ENCODE assay signal across 9 cellular contexts in the genomic region with DNA sequence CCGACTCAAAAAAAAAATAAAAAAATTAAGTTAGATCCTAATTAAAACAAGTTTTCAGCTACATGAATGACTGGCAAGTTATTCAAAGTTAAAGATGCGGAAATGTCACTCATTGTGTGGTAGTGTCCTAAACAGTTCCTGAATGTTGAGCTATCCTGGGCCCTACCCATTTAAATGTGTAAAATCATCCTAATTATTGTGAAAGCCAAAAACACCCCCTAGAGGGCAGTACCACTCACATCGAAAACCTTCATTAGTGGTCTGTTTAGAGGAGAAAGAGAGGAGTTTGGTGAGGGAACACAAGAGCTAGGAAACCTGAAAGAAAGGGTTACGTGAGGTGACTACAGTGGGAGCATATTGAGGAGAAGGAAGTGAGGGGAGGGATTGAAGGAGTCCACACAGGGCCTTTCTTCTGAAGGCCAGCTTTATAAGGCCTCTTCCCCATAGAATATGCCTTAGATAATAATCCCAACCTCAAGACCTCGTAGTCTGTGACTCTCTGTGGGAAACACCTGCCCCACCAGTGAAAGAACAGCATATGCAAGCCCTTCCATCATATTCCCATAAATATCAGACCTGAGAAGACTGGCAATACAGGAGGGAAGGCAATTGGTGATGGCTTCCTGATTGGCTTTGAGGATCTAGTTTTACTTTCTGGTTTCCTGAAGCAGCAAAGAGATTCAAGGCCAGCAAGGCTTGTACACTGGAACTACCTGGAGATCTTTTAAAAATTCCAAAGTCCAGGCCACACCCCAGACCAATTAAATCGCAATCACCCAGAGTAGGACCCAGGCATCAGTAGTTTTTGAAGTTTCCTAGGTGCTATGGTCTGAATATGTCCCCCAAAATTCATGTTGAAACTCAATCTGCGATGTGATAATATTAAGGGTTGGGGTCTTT. TPM values are rescaled to one million over a fixed set of nuclear protein-coding genes. Genes with fewer than 3 reads are reported as not detected.
A peak's percentile ranks its signal among the peaks of the same experiment; 100 is the strongest.
DNase-seq lines count a peak whose midpoint lies in the region; ATAC-seq, FAIRE-seq and TF ChIP-seq lines count a peak whose summit lies in the region.
"Had no signal": no experiment of that assay in that cellular context is flagged by ENCODE, and none has a peak within 500 bp of the region (broad histone marks: within the 10 kb centered on the region; RNA-seq: fewer than 3 reads in every experiment).

No MANE protein-coding gene starts in this region.

- peaks cover 34% of the 10 kb centered on the region for H3K4me1 ChIP-seq in CD4-positive, alpha-beta memory T cell (ENCODE audit: insufficient read depth, low read length)
- peaks cover 0 to 52% (median 8%) of the 10 kb centered on the region in 4 donors for H3K4me1 ChIP-seq in Peyer's patch
- H3K4me1 ChIP-seq in K562 (replicated peaks in 1 of 2; ENCODE audit: control insufficient read depth in 2 of 2, insufficient read depth in 2 of 2, low read length in 2 of 2): peaks cover 6 to 13% of the 10 kb centered on the region in 2 experiments; a peak in 4 of 5 replicates
- H3K4me1 ChIP-seq in thoracic aorta (ENCODE audit: control insufficient read depth in 1 of 2, low read depth in 2 of 2): peaks cover 11 to 15% of the 10 kb centered on the region in 2 donors

- BruUV-seq in K562 (replicated peaks; lab: Mats Ljungman, UMichigan): no TSS peak

- H2AFZ ChIP-seq in K562 (ENCODE audit: low read depth, low read length): peak overlapping the region; percentile 90

- H3K9me3 ChIP-seq in CD4-positive, alpha-beta memory T cell (ENCODE audit: control insufficient read depth in 1 of 2, low read length in 2 of 2): no peaks in the 10 kb centered on the region
- H3K9me3 ChIP-seq in Peyer's patch: no peaks in the 10 kb centered on the region
- no peaks in the 10 kb centered on the region for H3K9me3 ChIP-seq in K562 (replicated peaks; ENCODE audit: control insufficient read depth, insufficient read depth, low read depth, low read length)
- H3K9me3 ChIP-seq in thoracic aorta: no peaks in the 10 kb centered on the region

- TF ChIP-seq CTCF in Peyer's patch (IDR thresholded peaks at IDR 0.05) (peak; percentile 34 to 69 (median 66)), K562 (IDR thresholded peaks at IDR 0.05 in 2 of 3, conservative IDR thresholded peaks at IDR 0.05 in 1 of 3; ENCODE audit: insufficient read depth in 2 of 3, low read depth in 1 of 3, low read length in 3 of 3) (peak; percentile 52 to 69 (median 67); a peak in 5 of 6 replicates), thoracic aorta (IDR thresholded peaks at IDR 0.05) (peak; percentile 62)

- no peak for TF ChIP-seq POLR2A in Peyer's patch (IDR thresholded peaks at IDR 0.05)
- TF ChIP-seq POLR2A in K562 (conservative IDR thresholded peaks at IDR 0.05): no peak

- peaks cover 0 to 8% of the 10 kb centered on the region in 2 donors for H3K36me3 Mint-ChIP-seq in CD4-positive, alpha-beta memory T cell

- no peaks in the 10 kb centered on the region for H3K27me3 Mint-ChIP-seq in CD4-positive, alpha-beta memory T cell

- peak; percentile 50 to 59 (median 56) for DNase-seq in CD4-positive, alpha-beta memory T cell
- DNase-seq in KBM-7: peak; percentile 93
- peak in 2 of 3 donors; percentile 41 to 71 for DNase-seq in Peyer's patch
- DNase-seq in K562 (ENCODE audit: extremely low read depth in 1 of 4, low spot score in 3 of 4): peak; percentile 28 to 70 (median 39)
- DNase-seq in left lobe of liver (ENCODE audit: low spot score): no peak
- no peak for DNase-seq in thoracic aorta (ENCODE audit: low spot score)
- no peak for DNase-seq in putamen (ENCODE audit: low spot score)

- TF ChIP-seq RAD21 in K562 (CRISPR knock-in tag; conservative IDR thresholded peaks at IDR 0.05 in 1 of 2, IDR thresholded peaks at IDR 0.05 in 1 of 2): peak; percentile 33 to 69; a peak in 3 of 4 replicates

- no peaks in the 10 kb centered on the region for H3K27me3 ChIP-seq in CD4-positive, alpha-beta memory T cell (ENCODE audit: insufficient read depth, low read length)
- no peaks in the 10 kb centered on the region for H3K27me3 ChIP-seq in Peyer's patch
- no peaks in the 10 kb centered on the region for H3K27me3 ChIP-seq in K562 (ENCODE audit: control insufficient read depth in 2 of 2, insufficient read depth in 2 of 2, low read length in 2 of 2)
- H3K27me3 ChIP-seq in thoracic aorta (replicated peaks; ENCODE audit: insufficient read depth): no peaks in the 10 kb centered on the region

- no peaks in the 10 kb centered on the region for H4K20me1 ChIP-seq in K562 (replicated peaks; ENCODE audit: control insufficient read depth, insufficient read depth, low read length)

- H3K27ac ChIP-seq in CD4-positive, alpha-beta memory T cell (ENCODE audit: low read depth, low read length): no peak overlapping the region
- H3K27ac ChIP-seq in Peyer's patch (peak overlapping the region; percentile 43 to 86 (median 72)), K562 (ENCODE audit: extremely low read depth, low read depth, low read length) (no peak overlapping the region), thoracic aorta (peak overlapping the region in 1 of 2 donors; percentile 22)

- TF ChIP-seq EP300 in K562 (IDR thresholded peaks at IDR 0.05; ENCODE audit: low read length): no peak

- peak overlapping the region in 5 of 7 donors; percentile 11 to 68 (median 19) for H3K27ac Mint-ChIP-seq in CD4-positive, alpha-beta memory T cell

- no peaks in the 10 kb centered on the region for H3K36me3 ChIP-seq in CD4-positive, alpha-beta memory T cell (ENCODE audit: insufficient read depth, low read length)
- H3K36me3 ChIP-seq in Peyer's patch (no peaks in the 10 kb centered on the region), K562 (ENCODE audit: control insufficient read depth, insufficient read depth, low read length) (no peaks in the 10 kb centered on the region), thoracic aorta (no peaks in the 10 kb centered on the region)

- peak overlapping the region in 3 of 8 donors; percentile 14 to 63 (median 26) for H3K4me3 Mint-ChIP-seq in CD4-positive, alpha-beta memory T cell

- no peaks in the 10 kb centered on the region; the same call in none of the 3 replicates for H3K79me2 ChIP-seq in K562 (ENCODE audit: control insufficient read depth, insufficient read depth, low read length)

- intact Hi-C loops in CD4-positive, alpha-beta memory T cell (cut with micrococcal nuclease): loop anchor here (1.0 to 2.0 kb wide), 3 partner anchors 89 to 193 kb away; no protein-coding TSS in a partner anchor
- intact Hi-C loops in K562 (cut with micrococcal nuclease): loop anchor here (2.0 kb wide), 1 partner anchor 191 kb away; no protein-coding TSS in a partner anchor

- peak; percentile 91 for FAIRE-seq in K562 (lab: Jason Lieb, UNC)

- H3K4me3 ChIP-seq in CD4-positive, alpha-beta memory T cell (ENCODE audit: low read length in 2 of 2): no peak overlapping the region
- H3K4me3 ChIP-seq in Peyer's patch (peak overlapping the region in 1 of 4 donors; percentile 1), K562 (no peak overlapping the region), thoracic aorta (no peak overlapping the region)

- H3K4me2 ChIP-seq in K562 (ENCODE audit: insufficient read depth, low read length): no peak overlapping the region

- in situ Hi-C loops in KBM-7 (cut with MboI; ENCODE audit: low pct_unique_long_range_greater_than_20kb, low sequenced_read_pairs): no loop called here
- in situ Hi-C loops in K562 (cut with MboI): loop anchor here (10.0 kb wide), 1 partner anchor 189 kb away; no protein-coding TSS in a partner anchor

- H3K9me1 ChIP-seq in K562 (ENCODE audit: control insufficient read depth, insufficient read depth, low read length): no peaks in the 10 kb centered on the region

- no peaks in the 10 kb centered on the region for H3K9me3 Mint-ChIP-seq in CD4-positive, alpha-beta memory T cell

- peaks cover 21 to 37% (median 29%) of the 10 kb centered on the region in 4 donors for H3K4me1 Mint-ChIP-seq in CD4-positive, alpha-beta memory T cell

- 37% methylated on average over 6 of the region's 7 CpGs for WGBS in K562 (ENCODE audit: insufficient coverage, low coverage, missing lambda C conversion rate)

- CTCF ChIA-PET in CD4-positive, alpha-beta memory T cell (lab: Charles Lee; ENCODE audit: partially characterized antibody): interaction anchor here (0.7 to 3.9 kb wide), 44 partner anchors 8 to 365 kb away, joined by 3 to 68 read pairs (median 6); a partner anchor contains a TSS
- CTCF ChIA-PET in K562 (lab: Yijun Ruan, JAX; ENCODE audit: low intra/inter-chr PET ratio): interaction anchor here (1.7 kb wide), 1 partner anchor 193 kb away, joined by 5 read pairs; no protein-coding TSS in a partner anchor

- ATAC-seq in GM18858 (IDR thresholded peaks at IDR 0.05; ENCODE audit: unreplicated experiment): peak; percentile 34
- peak; percentile 76 for ATAC-seq in K562
- ATAC-seq in left lobe of liver: peak; percentile 48
- no peak for ATAC-seq in thoracic aorta (ENCODE audit: insufficient number of reproducible peaks, low FRiP score, low read depth)

- no peak overlapping the region for H3K9ac ChIP-seq in K562 (ENCODE audit: insufficient read depth in 1 of 2, low read depth in 2 of 2, low read length in 2 of 2)

- POLR2A ChIA-PET in CD4-positive, alpha-beta memory T cell (lab: Charles Lee; ENCODE audit: partially characterized antibody): interaction anchor here (0.8 to 4.4 kb wide), 10 partner anchors 9 to 265 kb away, joined by 3 to 34 read pairs (median 5); a partner anchor contains a TSS
- POLR2A ChIA-PET in K562 (lab: Yijun Ruan, JAX): interaction anchor here (0.6 to 1.0 kb wide), 3 partner anchors 9 to 53 kb away, joined by 3 to 4 read pairs (median 3); a partner anchor contains a TSS

RNA-seq across cellular contexts. Expression of a gene that starts 2.7 kb away (rescaled TPM):
- total RNA-seq in CD4-positive, alpha-beta memory T cell: 10 to 100 TPM; 66.7 to 67.3 TPM
- polyA plus RNA-seq in CD4-positive, alpha-beta memory T cell: 1 to 10 TPM in 1 of 2 donors, not detected in 1; 6.8 TPM
- total RNA-seq in Peyer's patch (100 to 1,000 TPM in 2 of 4 donors, 10 to 100 TPM in 2; 91.6 to 138 (median 110) TPM), K562 (2014; rRNA removed) (4.4 and 4.5 TPM in 2 replicates), K562 (2014; rRNA removed; fragmentation: Illumina TruSeq; extraction: Trizol) (7.3 and 8.0 TPM in 2 replicates), K562 (2015; rRNA removed; fragmentation: Illumina TruSeq; extraction: Trizol) (5.6 and 6.6 TPM in 2 replicates), K562 (2021) (6.9 and 8.4 TPM in 2 replicates), left lobe of liver (14.9 TPM), thoracic aorta (10 to 100 TPM; 33.0 to 54.2 TPM)
- 71.3 and 83.9 TPM in 2 replicates for total RNA-seq in K562 (2011; cell fraction: chromatin; rRNA removed; ENCODE audit: low replicate concordance)
- total RNA-seq in K562 (2011; cell fraction: nucleolus; rRNA removed): 27.0 and 37.0 TPM in 2 replicates
- total RNA-seq in K562 (2011; cell fraction: nucleoplasm; rRNA removed): 32.2 and 34.5 TPM in 2 replicates
- polyA plus RNA-seq in K562 (2011; rRNA removed) (7.1 and 11.8 TPM in 2 replicates), K562 (2014; fragmentation: Illumina TruSeq; extraction: Trizol) (9.7 and 12.2 TPM in 2 replicates), K562 (2014; fragmentation: Nextera tagmentation; extraction: Ambion mirVana) (1 to 10 TPM; 1.0 to 1.3 TPM), K562 (2014; rRNA removed) (6.0 and 7.4 TPM in 2 replicates)
- 4.0 and 4.2 TPM in 2 replicates for polyA plus RNA-seq in K562 (2011; cell fraction: cytosol; rRNA removed)
- 37.1 and 39.2 TPM in 2 replicates for polyA plus RNA-seq in K562 (2011; cell fraction: nucleus; rRNA removed)
- polyA plus RNA-seq in K562 (2012): 6.9 and 14.5 TPM in 2 replicates
- 15.4 and 15.7 TPM in 2 replicates for polyA minus RNA-seq in K562 (2011; rRNA and poly(A)+ RNA removed)
- polyA minus RNA-seq in K562 (2011; cell fraction: cytosol; rRNA and poly(A)+ RNA removed): 4.8 and 5.3 TPM in 2 replicates
- polyA minus RNA-seq in K562 (2011; cell fraction: nucleus; rRNA and poly(A)+ RNA removed): 13.5 and 23.5 TPM in 2 replicates

RNA-seq across cellular contexts. Expression of a gene that starts 20.0 kb away (rescaled TPM):
- total RNA-seq in CD4-positive, alpha-beta memory T cell: under 1 TPM; 0.14 to 0.15 TPM
- not detected for polyA plus RNA-seq in CD4-positive, alpha-beta memory T cell
- total RNA-seq in Peyer's patch: under 1 TPM in 1 of 4 donors, not detected in 3; 0.13 TPM
- 0.12 TPM in 1 of 2 replicates, not detected in the other for total RNA-seq in K562 (2011; cell fraction: chromatin; rRNA removed; ENCODE audit: low replicate concordance)
- not detected in 2 replicates for total RNA-seq in K562 (2011; cell fraction: nucleolus; rRNA removed)
- total RNA-seq in K562 (2011; cell fraction: nucleoplasm; rRNA removed): 0.07 TPM in 1 of 2 replicates, not detected in the other
- not detected in 2 replicates for total RNA-seq in K562 (2014; rRNA removed)
- total RNA-seq in K562 (2014; rRNA removed; fragmentation: Illumina TruSeq; extraction: Trizol): not detected in 2 replicates
- 0.04 TPM in 2 replicates for total RNA-seq in K562 (2015; rRNA removed; fragmentation: Illumina TruSeq; extraction: Trizol)
- 0.02 TPM in 1 of 2 replicates, not detected in the other for total RNA-seq in K562 (2021)
- not detected in 2 replicates for polyA plus RNA-seq in K562 (2011; rRNA removed)
- polyA plus RNA-seq in K562 (2011; cell fraction: cytosol; rRNA removed): not detected in 2 replicates
- 0.03 and 0.06 TPM in 2 replicates for polyA plus RNA-seq in K562 (2011; cell fraction: nucleus; rRNA removed)
- 0.12 TPM in 2 replicates for polyA plus RNA-seq in K562 (2012)
- polyA plus RNA-seq in K562 (2014; fragmentation: Illumina TruSeq; extraction: Trizol): not detected in 2 replicates
- polyA plus RNA-seq in K562 (2014; fragmentation: Nextera tagmentation; extraction: Ambion mirVana): under 1 TPM; 0.13 to 0.27 TPM
- 0.15 TPM in 1 of 2 replicates, not detected in the other for polyA plus RNA-seq in K562 (2014; rRNA removed)
- 0.06 TPM in 1 of 2 replicates, not detected in the other for polyA minus RNA-seq in K562 (2011; rRNA and poly(A)+ RNA removed)
- polyA minus RNA-seq in K562 (2011; cell fraction: cytosol; rRNA and poly(A)+ RNA removed): not detected in 2 replicates
- under 0.01 and 0.11 TPM in 2 replicates for polyA minus RNA-seq in K562 (2011; cell fraction: nucleus; rRNA and poly(A)+ RNA removed)
- 0.20 TPM for total RNA-seq in left lobe of liver
- total RNA-seq in thoracic aorta: under 1 TPM; 0.14 to 0.42 TPM
- total RNA-seq: T-helper 1 cell treated with Interleukin-12 subunit alpha and Interleukin-12 subunit beta and Interleukin-4 antibody, amounts not matched to agents 30 ng/mL and 1 ng/mL, for 36 hours had no signal

RNA-seq across cellular contexts. Expression of a gene that starts 38.6 kb away (rescaled TPM):
- total RNA-seq in CD4-positive, alpha-beta memory T cell: 10 to 100 TPM; 72.3 to 75.9 TPM
- 10 to 100 TPM; 39.3 to 41.8 TPM for polyA plus RNA-seq in CD4-positive, alpha-beta memory T cell
- 100 to 1,000 TPM in 3 of 4 donors, 10 to 100 TPM in 1; 58.3 to 112 (median 102) TPM for total RNA-seq in Peyer's patch
- 124 and 166 TPM in 2 replicates for total RNA-seq in K562 (2011; cell fraction: chromatin; rRNA removed; ENCODE audit: low replicate concordance)
- total RNA-seq in K562 (2011; cell fraction: nucleolus; rRNA removed): 148 and 154 TPM in 2 replicates
- 122 and 133 TPM in 2 replicates for total RNA-seq in K562 (2011; cell fraction: nucleoplasm; rRNA removed)
- 47.8 and 48.9 TPM in 2 replicates for total RNA-seq in K562 (2014; rRNA removed)
- 35.6 and 36.9 TPM in 2 replicates for total RNA-seq in K562 (2014; rRNA removed; fragmentation: Illumina TruSeq; extraction: Trizol)
- total RNA-seq in K562 (2015; rRNA removed; fragmentation: Illumina TruSeq; extraction: Trizol): 42.3 and 44.1 TPM in 2 replicates
- 31.4 and 39.1 TPM in 2 replicates for total RNA-seq in K562 (2021)
- 49.3 and 65.2 TPM in 2 replicates for polyA plus RNA-seq in K562 (2011; rRNA removed)
- polyA plus RNA-seq in K562 (2011; cell fraction: cytosol; rRNA removed): 108 and 117 TPM in 2 replicates
- polyA plus RNA-seq in K562 (2011; cell fraction: nucleus; rRNA removed): 143 and 149 TPM in 2 replicates
- polyA plus RNA-seq in K562 (2012): 37.0 and 40.1 TPM in 2 replicates
- 31.4 and 36.4 TPM in 2 replicates for polyA plus RNA-seq in K562 (2014; fragmentation: Illumina TruSeq; extraction: Trizol)
- polyA plus RNA-seq in K562 (2014; fragmentation: Nextera tagmentation; extraction: Ambion mirVana): 10 to 100 TPM; 32.1 to 59.2 TPM
- polyA plus RNA-seq in K562 (2014; rRNA removed): 51.1 and 61.1 TPM in 2 replicates
- 73.0 and 76.7 TPM in 2 replicates for polyA minus RNA-seq in K562 (2011; rRNA and poly(A)+ RNA removed)
- polyA minus RNA-seq in K562 (2011; cell fraction: cytosol; rRNA and poly(A)+ RNA removed): 25.3 and 34.6 TPM in 2 replicates
- 63.1 and 78.1 TPM in 2 replicates for polyA minus RNA-seq in K562 (2011; cell fraction: nucleus; rRNA and poly(A)+ RNA removed)
- 11.5 TPM for total RNA-seq in left lobe of liver
- total RNA-seq in thoracic aorta: 100 to 1,000 TPM in 1 of 2 donors, 10 to 100 TPM in 1; 66.2 to 108 TPM

RNA-seq across cellular contexts. Expression of a gene that starts 39.1 kb away (rescaled TPM):
- 100 to 1,000 TPM; 102 to 105 TPM for total RNA-seq in CD4-positive, alpha-beta memory T cell
- 100 to 1,000 TPM; 138 to 144 TPM for polyA plus RNA-seq in CD4-positive, alpha-beta memory T cell
- total RNA-seq in Peyer's patch (100 to 1,000 TPM in 1 of 4 donors, 10 to 100 TPM in 3; 79.8 to 142 (median 92.0) TPM), K562 (2014; rRNA removed) (157 and 188 TPM in 2 replicates), K562 (2014; rRNA removed; fragmentation: Illumina TruSeq; extraction: Trizol) (49.5 and 50.2 TPM in 2 replicates), K562 (2015; rRNA removed; fragmentation: Illumina TruSeq; extraction: Trizol) (54.8 and 63.8 TPM in 2 replicates), K562 (2021) (142 and 143 TPM in 2 replicates), left lobe of liver (50.9 TPM), thoracic aorta (10 to 100 TPM; 45.9 to 85.6 TPM)
- total RNA-seq in K562 (2011; cell fraction: chromatin; rRNA removed; ENCODE audit: low replicate concordance): 34.9 and 40.9 TPM in 2 replicates
- total RNA-seq in K562 (2011; cell fraction: nucleolus; rRNA removed): 31.0 and 33.6 TPM in 2 replicates
- 40.3 and 47.9 TPM in 2 replicates for total RNA-seq in K562 (2011; cell fraction: nucleoplasm; rRNA removed)
- polyA plus RNA-seq in K562 (2011; rRNA removed) (224 and 225 TPM in 2 replicates), K562 (2014; fragmentation: Illumina TruSeq; extraction: Trizol) (212 and 274 TPM in 2 replicates), K562 (2014; fragmentation: Nextera tagmentation; extraction: Ambion mirVana) (100 to 1,000 TPM; 158 to 234 TPM), K562 (2014; rRNA removed) (218 and 222 TPM in 2 replicates)
- 321 and 341 TPM in 2 replicates for polyA plus RNA-seq in K562 (2011; cell fraction: cytosol; rRNA removed)
- polyA plus RNA-seq in K562 (2011; cell fraction: nucleus; rRNA removed): 175 and 219 TPM in 2 replicates
- 161 and 174 TPM in 2 replicates for polyA plus RNA-seq in K562 (2012)
- polyA minus RNA-seq in K562 (2011; rRNA and poly(A)+ RNA removed): 141 and 166 TPM in 2 replicates
- polyA minus RNA-seq in K562 (2011; cell fraction: cytosol; rRNA and poly(A)+ RNA removed): 59.7 and 65.9 TPM in 2 replicates
- 14.0 and 29.0 TPM in 2 replicates for polyA minus RNA-seq in K562 (2011; cell fraction: nucleus; rRNA and poly(A)+ RNA removed)

RNA-seq across cellular contexts. Expression of a gene that starts 45.3 kb away (rescaled TPM):
- total RNA-seq in CD4-positive, alpha-beta memory T cell: 10 to 100 TPM; 77.8 to 78.1 TPM
- 10 to 100 TPM; 32.4 to 44.3 TPM for polyA plus RNA-seq in CD4-positive, alpha-beta memory T cell
- total RNA-seq in Peyer's patch (10 to 100 TPM; 22.3 to 60.9 (median 31.1) TPM), K562 (2014; rRNA removed) (10.3 and 10.9 TPM in 2 replicates), K562 (2014; rRNA removed; fragmentation: Illumina TruSeq; extraction: Trizol) (8.6 and 10.2 TPM in 2 replicates), K562 (2015; rRNA removed; fragmentation: Illumina TruSeq; extraction: Trizol) (10.7 and 11.7 TPM in 2 replicates), K562 (2021) (15.1 and 20.9 TPM in 2 replicates), left lobe of liver (11.7 TPM), thoracic aorta (10 to 100 TPM; 11.6 to 13.8 TPM)
- 39.4 and 59.8 TPM in 2 replicates for total RNA-seq in K562 (2011; cell fraction: chromatin; rRNA removed; ENCODE audit: low replicate concordance)
- total RNA-seq in K562 (2011; cell fraction: nucleolus; rRNA removed): 44.1 and 49.7 TPM in 2 replicates
- 51.0 and 52.4 TPM in 2 replicates for total RNA-seq in K562 (2011; cell fraction: nucleoplasm; rRNA removed)
- polyA plus RNA-seq in K562 (2011; rRNA removed) (17.7 and 30.2 TPM in 2 replicates), K562 (2014; fragmentation: Illumina TruSeq; extraction: Trizol) (14.9 and 16.6 TPM in 2 replicates), K562 (2014; fragmentation: Nextera tagmentation; extraction: Ambion mirVana) (1 to 10 TPM; 5.3 to 7.4 TPM), K562 (2014; rRNA removed) (16.0 and 18.9 TPM in 2 replicates)
- 20.6 and 21.5 TPM in 2 replicates for polyA plus RNA-seq in K562 (2011; cell fraction: cytosol; rRNA removed)
- polyA plus RNA-seq in K562 (2011; cell fraction: nucleus; rRNA removed): 95.5 and 114 TPM in 2 replicates
- polyA plus RNA-seq in K562 (2012): 14.4 and 21.9 TPM in 2 replicates
- 9.1 and 12.0 TPM in 2 replicates for polyA minus RNA-seq in K562 (2011; rRNA and poly(A)+ RNA removed)
- 4.4 and 6.0 TPM in 2 replicates for polyA minus RNA-seq in K562 (2011; cell fraction: cytosol; rRNA and poly(A)+ RNA removed)
- polyA minus RNA-seq in K562 (2011; cell fraction: nucleus; rRNA and poly(A)+ RNA removed): 15.5 and 27.3 TPM in 2 replicates

Comparison
In these comparisons a context has a peak if more than half of its experiments do, and no peak if none do; other contexts are left out.
1. DNase-seq: peak in CD4-positive, alpha-beta memory T cell (5 of 5), KBM-7 (single experiment), Peyer's patch (2 of 3) and K562 (4 of 4); none in left lobe of liver (single experiment), thoracic aorta (single experiment) and putamen (single experiment).
2. H3K27ac ChIP-seq: peak in Peyer's patch (4 of 4); none in CD4-positive, alpha-beta memory T cell (single experiment) and K562 (single experiment).
3. Peak in every context shown above with its lines, with median percentiles within 50 percentile points of each other: CTCF ChIP-seq.